23 cellular contexts compared by ENCODE assay signal in genomic region chr13:41388143-41388881, GRCh38.
"Had no signal": no experiment of that assay in that cellular context is flagged by ENCODE, and none has a peak within 500 bp of the region (broad histone marks: within the 10 kb centered on the region; RNA-seq: fewer than 3 reads in every experiment).

No MANE protein-coding gene starts in this region.

- H3K9me3 ChIP-seq: SJSA1 had no signal

- H3K36me3 ChIP-seq: SJSA1 had no signal

- ATAC-seq: HepG2, Panc1, PC-3 had no signal

- H3K27ac ChIP-seq: RWPE1, SJSA1, SK-N-MC had no signal

- DNase-seq: IMR-90, Kasumi-1, KG1, MM.1S, NCI-H1092 treated with DMSO at 0.1 percent for 48 hours, NCI-H1436, NCI-H187, NCI-H2029, NCI-H2081 treated with DMSO at 0.1 percent for 48 hours, NCI-H2171, NCI-H226, NCI-H446, NCI-H510A, NCI-H524 treated with DMSO at 0.1 percent for 48 hours, NCI-H69, NCI-H774, PC-3, SIG-M5 had no signal

- H3K27me3 ChIP-seq: SJSA1 had no signal

- H3K4me3 ChIP-seq: SJSA1, SK-N-MC had no signal

- H3K4me1 ChIP-seq: SJSA1 had no signal
